In genomic region chr2:11398710-11399109, GRCh38 we compare ENCODE assay signal across 16 cellular contexts. TPM values are rescaled to one million over a fixed set of nuclear protein-coding genes. Genes with fewer than 3 reads are reported as not detected.
DNase-seq lines count a peak whose midpoint lies in the region; ATAC-seq and TF ChIP-seq lines count a peak whose summit lies in the region.
"Had no signal": no experiment of that assay in that cellular context is flagged by ENCODE, and none has a peak within 500 bp of the region (broad histone marks: within the 10 kb centered on the region; RNA-seq: fewer than 3 reads in every experiment).

No MANE protein-coding gene starts in this region.

- intact Hi-C loops in activated CD4-positive, alpha-beta memory T cell treated with anti-CD3 and anti-CD28 coated beads for 36 hours (cut with micrococcal nuclease) = no loop called here

- H3K79me2 ChIP-seq in mesendoderm (ENCODE audit: control insufficient read depth, insufficient read depth, low read length) = no peaks in the 10 kb centered on the region

- no peak overlapping the region for H3K56ac ChIP-seq in mesendoderm (ENCODE audit: low read length)

- no peaks in the 10 kb centered on the region for H3K36me3 Mint-ChIP-seq in activated CD4-positive, alpha-beta memory T cell treated with anti-CD3 and anti-CD28 coated beads for 36 hours

- no peak overlapping the region for H3K27ac Mint-ChIP-seq in activated CD4-positive, alpha-beta memory T cell treated with anti-CD3 and anti-CD28 coated beads for 36 hours
- H3K27ac Mint-ChIP-seq: activated CD4-positive, alpha-beta T cell treated with anti-CD3 and anti-CD28 coated beads, Interleukin-2, amount 10 ng/mL, durations not matched to agents 24 days and 14 days; activated T-helper 1 cell treated with anti-CD3 and anti-CD28 coated beads, Interleukin-12 subunit alpha, Interleukin-12 subunit beta, Interleukin-2, Interleukin-4 antibody, amounts not matched to agents 30 ng/mL and 10 ng/mL and 1 ng/mL, durations not matched to agents 14 hours and 24 hours and 36 hours had no signal

- H2BK5ac ChIP-seq in mesendoderm (ENCODE audit: low read length) = no peak overlapping the region

- H2AK5ac ChIP-seq in mesendoderm (ENCODE audit: low read length) = no peak overlapping the region

- H2BK15ac ChIP-seq in mesendoderm (replicated peaks; ENCODE audit: low read depth) = no peak overlapping the region

- no peak overlapping the region for H3K9ac ChIP-seq in mesendoderm (ENCODE audit: low read length)

- H3K27me3 Mint-ChIP-seq in activated CD4-positive, alpha-beta memory T cell treated with anti-CD3 and anti-CD28 coated beads for 36 hours = no peaks in the 10 kb centered on the region
- H3K27me3 Mint-ChIP-seq: activated CD4-positive, alpha-beta T cell treated with anti-CD3 and anti-CD28 coated beads, Interleukin-2, amount 10 ng/mL, durations not matched to agents 24 days and 14 days had no signal

- no peaks in the 10 kb centered on the region for H3K9me3 Mint-ChIP-seq in activated CD4-positive, alpha-beta memory T cell treated with anti-CD3 and anti-CD28 coated beads for 36 hours
- H3K9me3 Mint-ChIP-seq: activated CD4-positive, alpha-beta T cell treated with anti-CD3 and anti-CD28 coated beads, Interleukin-2, amount 10 ng/mL, durations not matched to agents 24 days and 14 days; activated T-helper 1 cell treated with anti-CD3 and anti-CD28 coated beads, Interleukin-12 subunit alpha, Interleukin-12 subunit beta, Interleukin-2, Interleukin-4 antibody, amounts not matched to agents 30 ng/mL and 10 ng/mL and 1 ng/mL, durations not matched to agents 14 hours and 24 hours and 36 hours had no signal

- TF ChIP-seq CTCF in Peyer's patch (IDR thresholded peaks at IDR 0.05) = no peak

- H4K5ac ChIP-seq in mesendoderm (ENCODE audit: low read length) = no peak overlapping the region

- H3K36me3 ChIP-seq in Peyer's patch (no peaks in the 10 kb centered on the region), mesendoderm (ENCODE audit: control insufficient read depth, insufficient read depth, low read length) (no peaks in the 10 kb centered on the region)
- H3K36me3 ChIP-seq: vagina had no signal

- H3K4me3 ChIP-seq in Peyer's patch (peak overlapping the region in 1 of 4 donors; percentile 4), mesendoderm (ENCODE audit: low read length) (no peak overlapping the region)
- H3K4me3 ChIP-seq: vagina had no signal

- no peak overlapping the region for H2BK120ac ChIP-seq in mesendoderm (ENCODE audit: low read depth, low read length)

- H3K27me3 ChIP-seq in Peyer's patch (no peaks in the 10 kb centered on the region), mesendoderm (ENCODE audit: insufficient read depth, low read length, poor library complexity) (no peaks in the 10 kb centered on the region)
- H3K27me3 ChIP-seq: vagina had no signal

- CTCF ChIA-PET in activated CD4-positive, alpha-beta memory T cell treated with anti-CD3 and anti-CD28 coated beads for 36 hours (lab: Charles Lee) = interaction anchor here (0.6 kb wide), 1 partner anchor 19 kb away, joined by 4 read pairs; no protein-coding TSS in a partner anchor

- H3K4me1 Mint-ChIP-seq in activated CD4-positive, alpha-beta memory T cell treated with anti-CD3 and anti-CD28 coated beads for 36 hours (ENCODE audit: low read depth) = no peaks in the 10 kb centered on the region
- H3K4me1 Mint-ChIP-seq: activated CD4-positive, alpha-beta T cell treated with anti-CD3 and anti-CD28 coated beads, Interleukin-2, amount 10 ng/mL, durations not matched to agents 24 days and 14 days had no signal

- no peak for TF ChIP-seq POLR2A in Peyer's patch (IDR thresholded peaks at IDR 0.05)

- no peak overlapping the region for H3K23ac ChIP-seq in mesendoderm (ENCODE audit: low read length)

- H3K9me3 ChIP-seq in Peyer's patch = no peaks in the 10 kb centered on the region
- H3K9me3 ChIP-seq: vagina had no signal

- H3K27ac ChIP-seq in Peyer's patch (peak overlapping the region in 2 of 4 donors; percentile 55 to 72), mesendoderm (ENCODE audit: low read depth, low read length) (no peak overlapping the region)
- H3K27ac ChIP-seq: vagina had no signal

- POLR2A ChIA-PET in activated CD4-positive, alpha-beta memory T cell treated with anti-CD3 and anti-CD28 coated beads for 36 hours (lab: Charles Lee) = no interaction called here

- ATAC-seq in GM19351 (IDR thresholded peaks at IDR 0.05; ENCODE audit: unreplicated experiment) = no peak

- no CpG with 5 or more reads among the region's 8 CpGs for WGBS in mesendoderm (ENCODE audit: extremely low coverage, insufficient coverage, low lambda C conversion rate)

- H3K18ac ChIP-seq in mesendoderm (ENCODE audit: low read length) = no peak overlapping the region

- no peak overlapping the region for H3K4ac ChIP-seq in mesendoderm (ENCODE audit: low read depth, low read length)

- no peak overlapping the region for H4K8ac ChIP-seq in mesendoderm (ENCODE audit: low read depth, low read length)

- H3K4me2 ChIP-seq in mesendoderm (ENCODE audit: low read length) = no peak overlapping the region

- DNase-seq in DMS 273 (lab: John Stamatoyannopoulos, UW; ENCODE audit: unreplicated experiment) (peak; percentile 96), NCI-H187 treated with DMSO at 0.1 percent for 48 hours (lab: John Stamatoyannopoulos, UW) (peak; percentile 20), Peyer's patch (peak in 2 of 3 donors; percentile 79 to 81), mesendoderm (peak; percentile 16), ureter (ENCODE audit: low spot score) (no peak)
- no peak for DNase-seq in activated CD4-positive, alpha-beta memory T cell treated with anti-CD3 and anti-CD28 coated beads for 36 hours
- no peak for DNase-seq in stimulated activated CD4-positive, alpha-beta T cell treated with anti-CD3 and anti-CD28 coated beads, Interleukin-15, amount 100 ng/mL, for 24 hours
- DNase-seq: activated CD4-positive, alpha-beta T cell treated with anti-CD3 and anti-CD28 coated beads, Interleukin-2, amount 10 ng/mL, durations not matched to agents 24 days and 14 days; amygdala; cortex of kidney; NCI-H1436; stimulated activated CD8-positive, alpha-beta memory T cell treated with anti-CD3 and anti-CD28 coated beads, Interleukin-4, amount 100 ng/mL, for 48 hours; T-helper 1 cell had no signal

- no peak overlapping the region for H3K4me3 Mint-ChIP-seq in activated CD4-positive, alpha-beta memory T cell treated with anti-CD3 and anti-CD28 coated beads for 36 hours
- H3K4me3 Mint-ChIP-seq: activated CD4-positive, alpha-beta T cell treated with anti-CD3 and anti-CD28 coated beads, Interleukin-2, amount 10 ng/mL, durations not matched to agents 24 days and 14 days; activated T-helper 1 cell treated with anti-CD3 and anti-CD28 coated beads, Interleukin-12 subunit alpha, Interleukin-12 subunit beta, Interleukin-2, Interleukin-4 antibody, amounts not matched to agents 30 ng/mL and 10 ng/mL and 1 ng/mL, durations not matched to agents 14 hours and 24 hours and 36 hours had no signal

- no peaks in the 10 kb centered on the region for H3K4me1 ChIP-seq in Peyer's patch
- no peaks in the 10 kb centered on the region for H3K4me1 ChIP-seq in mesendoderm (ENCODE audit: control insufficient read depth, low read depth, low read length)

- H3K79me1 ChIP-seq in mesendoderm (ENCODE audit: low read length) = no peaks in the 10 kb centered on the region

RNA-seq across cellular contexts. Expression of gene ROCK2, which starts 54.3 kb away (rescaled TPM):
- total RNA-seq in Peyer's patch (10 to 100 TPM; 51.0 to 75.9 (median 67.6) TPM), ureter (84.5 TPM)
- 25.6 TPM for polyA plus RNA-seq in mesendoderm (2013, experiment 1 of 2)
- polyA plus RNA-seq in mesendoderm (2013, experiment 2 of 2) = 25.3 TPM
- total RNA-seq in activated CD4-positive, alpha-beta memory T cell treated with anti-CD3 and anti-CD28 coated beads for 36 hours = 10 to 100 TPM; 16.6 to 19.2 TPM

Comparison
In these comparisons a context has a peak if more than half of its experiments do, and no peak if none do; other contexts are left out.
1. DNase-seq: peak in DMS 273 (single experiment), NCI-H187 treated with DMSO at 0.1 percent for 48 hours (single experiment), Peyer's patch (2 of 3) and mesendoderm (single experiment); none in ureter (single experiment), activated CD4-positive, alpha-beta memory T cell treated with anti-CD3 and anti-CD28 coated beads for 36 hours (single experiment) and stimulated activated CD4-positive, alpha-beta T cell treated with anti-CD3 and anti-CD28 coated beads, Interleukin-15, amount 100 ng/mL, for 24 hours (single experiment).